ENCODE assay signal across 8 cellular contexts in the genomic region with DNA sequence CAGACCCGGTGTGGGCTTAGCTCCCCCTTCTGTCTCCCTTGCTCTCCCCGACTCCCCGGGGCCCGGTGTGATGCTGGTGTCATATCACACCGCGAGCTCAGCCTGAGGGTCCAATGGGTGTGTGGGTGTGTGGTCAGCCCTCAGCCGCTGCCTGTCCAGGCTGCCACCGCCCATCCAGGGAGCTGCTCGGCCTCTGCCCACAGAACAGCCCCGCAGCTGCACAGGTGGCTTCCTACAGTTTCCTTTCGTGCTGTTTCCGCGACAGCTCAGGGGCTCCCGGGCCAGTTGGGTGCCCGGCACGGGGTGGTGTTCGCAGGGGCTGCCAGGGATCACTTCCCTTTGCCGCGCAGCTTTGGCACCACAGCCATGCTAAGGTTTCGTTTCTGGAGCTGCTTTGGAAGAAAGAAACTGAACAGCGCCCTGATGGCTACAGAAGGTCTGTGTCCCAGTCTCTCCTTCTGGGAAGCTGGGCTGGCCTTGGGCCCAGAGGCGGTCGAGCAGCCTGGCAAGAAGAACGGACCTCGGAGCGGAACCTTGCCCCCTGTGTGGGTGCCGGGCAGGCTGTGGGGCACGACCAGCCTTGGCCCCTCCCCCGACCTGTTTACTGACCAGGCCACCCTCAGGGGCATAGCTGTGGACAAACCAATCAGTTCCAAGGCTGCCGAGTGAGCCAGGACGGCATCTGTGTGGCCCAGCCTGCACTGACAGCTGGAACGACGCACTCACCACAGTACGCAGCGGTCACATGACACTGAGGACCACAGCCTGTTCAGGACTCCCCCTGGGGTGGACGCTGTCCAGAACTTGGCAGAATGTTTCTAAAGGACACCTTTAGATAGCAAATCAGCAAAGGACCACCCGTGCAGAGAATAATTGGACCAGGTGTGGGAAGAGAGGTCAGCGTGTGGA. TPM values are rescaled to one million over a fixed set of nuclear protein-coding genes. Genes with fewer than 3 reads are reported as not detected.
DNase-seq lines count a peak whose midpoint lies in the region; ATAC-seq and TF ChIP-seq lines count a peak whose summit lies in the region.

No MANE protein-coding gene starts in this region.

- DNase-seq in Ammon's horn (ENCODE audit: low spot score) (peak; percentile 78), Panc1 (ENCODE audit: low read depth, low spot score) (no peak), endothelial cell (ENCODE audit: low spot score) (peak; percentile 11), NCI-H1436 (lab: John Stamatoyannopoulos, UW) (no peak), NCI-H2171 treated with DMSO at 0.1 percent for 48 hours (lab: John Stamatoyannopoulos, UW) (no peak), A172 (ENCODE audit: low spot score) (no peak)

- H3K4me1 Mint-ChIP-seq in endothelial cell (ENCODE audit: unreplicated experiment): peaks cover 13% of the 10 kb centered on the region

- H3K9me3 ChIP-seq in Panc1 (ENCODE audit: control insufficient read depth, insufficient read depth, low read depth, low read length) (no peaks in the 10 kb centered on the region), neutrophil (no peaks in the 10 kb centered on the region)

- no peak for TF ChIP-seq CTCF in Panc1 (IDR thresholded peaks at IDR 0.05)
- TF ChIP-seq CTCF in endothelial cell (IDR thresholded peaks at IDR 0.05; ENCODE audit: unreplicated experiment): no peak
- TF ChIP-seq CTCF in neutrophil (IDR thresholded peaks at IDR 0.05): no peak

- POLR2A ChIA-PET in Panc1 (lab: Charles Lee): no interaction called here

- in situ Hi-C loops in Panc1 (cut with HindIII; ENCODE audit: low pct_unique_long_range_greater_than_20kb, low sequenced_read_pairs): no loop called here

- H3K36me3 Mint-ChIP-seq in endothelial cell (ENCODE audit: low read depth, unreplicated experiment): peaks cover 11% of the 10 kb centered on the region

- peak overlapping the region; percentile 46 for H3K27ac ChIP-seq in Panc1 (ENCODE audit: low read length)
- peak overlapping the region; percentile 98 for H3K27ac ChIP-seq in neutrophil

- no peaks in the 10 kb centered on the region for H3K27me3 ChIP-seq in Panc1 (ENCODE audit: control insufficient read depth, insufficient read depth, low read length)
- H3K27me3 ChIP-seq in neutrophil: peaks cover 35% of the 10 kb centered on the region

- no peak overlapping the region for H3K4me3 Mint-ChIP-seq in endothelial cell (ENCODE audit: unreplicated experiment)

- intact Hi-C loops in Panc1 (cut with micrococcal nuclease; ENCODE audit: unreplicated experiment): no loop called here

- H3K4me3 ChIP-seq in Panc1 (ENCODE audit: low read depth in 2 of 2, low read length in 2 of 2): peak overlapping the region in 1 of 2 experiments; percentile 20; a peak in 1 of 4 replicates
- H3K4me3 ChIP-seq in neutrophil (ENCODE audit: low read depth in 1 of 2, low read length in 1 of 2): peak overlapping the region; percentile 49 to 53

- H3K27me3 Mint-ChIP-seq in endothelial cell (ENCODE audit: unreplicated experiment): peaks cover 22% of the 10 kb centered on the region

- no peaks in the 10 kb centered on the region for H3K9me3 Mint-ChIP-seq in endothelial cell (ENCODE audit: unreplicated experiment)

- no peaks in the 10 kb centered on the region; the same call in 1 of the 2 replicates for H3K36me3 ChIP-seq in Panc1 (ENCODE audit: control insufficient read depth, insufficient read depth, low read length)
- peaks cover 32% of the 10 kb centered on the region for H3K36me3 ChIP-seq in neutrophil

- CTCF ChIA-PET in Panc1 (lab: Charles Lee): interaction anchor here (0.6 kb wide), 1 partner anchor 36 kb away, joined by 3 read pairs; no protein-coding TSS in a partner anchor

- peaks cover 63% of the 10 kb centered on the region for H3K4me1 ChIP-seq in Panc1 (ENCODE audit: control insufficient read depth, insufficient read depth, low read length)
- H3K4me1 ChIP-seq in neutrophil (ENCODE audit: control insufficient read depth in 1 of 2, insufficient read depth in 1 of 2, low read depth in 1 of 2, low read length in 1 of 2): peaks cover 67 to 81% of the 10 kb centered on the region in 2 experiments

- no TSS peak for BruUV-seq in Panc1 (replicated peaks; lab: Mats Ljungman, UMichigan)

- ATAC-seq in Panc1 (no peak), GM18861 (IDR thresholded peaks at IDR 0.05; ENCODE audit: unreplicated experiment) (no peak)

- H3K27ac Mint-ChIP-seq in endothelial cell (ENCODE audit: unreplicated experiment): no peak overlapping the region

RNA-seq across cellular contexts. Expression of gene PIM3, which starts 7.0 kb away (rescaled TPM):
- total RNA-seq in Panc1 (2021; ENCODE audit: unreplicated experiment): 58.2 TPM
- polyA plus RNA-seq in Panc1 (2012; ENCODE audit: insufficient read length): 65.3 TPM
- 112 TPM for total RNA-seq in endothelial cell (ENCODE audit: unreplicated experiment)
- total RNA-seq in A172 (2014; rRNA removed; shearing (Covaris generic)): 41.7 and 48.7 TPM in 2 replicates

RNA-seq across cellular contexts. Expression of gene IL17REL, which starts 45.0 kb away (rescaled TPM):
- total RNA-seq in Panc1 (2021; ENCODE audit: unreplicated experiment): 0.82 TPM
- polyA plus RNA-seq in Panc1 (2012; ENCODE audit: insufficient read length): 1.3 TPM
- 0.15 TPM for total RNA-seq in endothelial cell (ENCODE audit: unreplicated experiment)
- total RNA-seq in A172 (2014; rRNA removed; shearing (Covaris generic)): not detected in 2 replicates

RNA-seq across cellular contexts. Expression of gene CRELD2, which starts 49.2 kb away (rescaled TPM):
- total RNA-seq in Panc1 (2021; ENCODE audit: unreplicated experiment) (59.7 TPM), endothelial cell (ENCODE audit: unreplicated experiment) (207 TPM)
- 98.5 TPM for polyA plus RNA-seq in Panc1 (2012; ENCODE audit: insufficient read length)
- total RNA-seq in A172 (2014; rRNA removed; shearing (Covaris generic)): 41.9 and 48.3 TPM in 2 replicates

RNA-seq across cellular contexts. Expression of gene ALG12, which starts 49.3 kb away (rescaled TPM):
- total RNA-seq in Panc1 (2021; ENCODE audit: unreplicated experiment): 23.4 TPM
- 41.1 TPM for polyA plus RNA-seq in Panc1 (2012; ENCODE audit: insufficient read length)
- total RNA-seq in endothelial cell (ENCODE audit: unreplicated experiment): 23.2 TPM
- 8.8 and 10.4 TPM in 2 replicates for total RNA-seq in A172 (2014; rRNA removed; shearing (Covaris generic))

Comparison
In these comparisons a context has a peak if more than half of its experiments do, and no peak if none do; other contexts are left out.
1. DNase-seq: peak in Ammon's horn (single experiment) and endothelial cell (single experiment); none in Panc1 (single experiment), NCI-H1436 (single experiment), NCI-H2171 treated with DMSO at 0.1 percent for 48 hours (single experiment) and A172 (single experiment).